Comparison of ENCODE assay signal across 8 cellular contexts in the genomic region with DNA sequence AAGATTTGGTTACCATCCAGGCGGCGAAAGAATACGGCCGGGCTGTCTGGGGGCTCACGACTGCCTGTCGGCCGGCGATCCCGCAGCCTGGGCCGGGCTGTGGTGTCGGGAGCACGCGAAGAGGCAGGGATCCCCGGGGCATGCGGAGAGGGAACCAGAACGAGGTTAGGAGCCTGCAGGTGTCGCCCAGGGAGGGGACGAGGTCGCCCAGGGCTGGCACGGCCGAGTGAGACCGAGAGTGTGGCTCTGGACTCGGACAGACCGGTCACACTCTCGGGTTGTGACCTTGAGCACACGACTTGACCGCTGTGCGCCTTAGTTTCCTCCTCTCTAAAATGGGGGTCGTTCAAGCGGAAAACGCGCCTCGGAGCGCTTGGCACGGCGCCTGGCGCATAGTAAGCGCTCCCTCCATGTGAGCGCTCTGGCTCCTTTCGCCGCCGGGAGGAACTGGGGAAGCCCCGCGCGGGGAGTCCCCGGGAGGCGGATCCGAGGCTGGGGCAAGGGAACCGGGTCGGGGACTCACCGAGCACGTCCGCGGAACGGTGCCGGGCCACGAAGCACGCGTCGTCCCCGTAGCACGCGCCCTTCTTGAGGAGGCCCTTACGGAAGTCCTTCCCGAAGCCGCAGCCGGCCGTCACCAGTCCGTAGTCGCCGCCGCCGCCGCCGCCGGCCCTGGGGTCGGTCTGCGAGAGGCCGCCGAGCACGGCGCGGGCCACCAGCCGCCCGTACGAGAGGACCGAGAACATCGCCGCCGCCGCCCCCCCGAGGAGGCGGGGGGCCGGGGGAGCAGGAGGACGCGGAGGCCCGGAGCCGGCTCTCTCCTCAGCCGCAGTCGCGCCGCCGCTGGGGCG. TPM values are rescaled to one million over a fixed set of nuclear protein-coding genes. Genes with fewer than 3 reads are reported as not detected.
A peak's percentile ranks its signal among the peaks of the same experiment; 100 is the strongest.
DNase-seq lines count a peak whose midpoint lies in the region; ATAC-seq and TF ChIP-seq lines count a peak whose summit lies in the region.

No MANE protein-coding gene starts in this region.

- peak overlapping the region; percentile 93 for H3K27ac ChIP-seq in CD4-positive, alpha-beta memory T cell (ENCODE audit: low read depth, low read length)
- H3K27ac ChIP-seq in ascending aorta, result peak overlapping the region; percentile 85 to 96

- peaks cover 0 to 23% of the 10 kb centered on the region in 2 donors for H3K36me3 Mint-ChIP-seq in CD4-positive, alpha-beta memory T cell

- POLR2A ChIA-PET in CD4-positive, alpha-beta memory T cell (lab: Charles Lee; ENCODE audit: partially characterized antibody), result interaction anchor here (2.7 kb wide), 1 partner anchor 16 kb away, joined by 8 read pairs; no protein-coding TSS in a partner anchor

- intact Hi-C loops in CD4-positive, alpha-beta memory T cell (cut with micrococcal nuclease), result loop anchor here (1.0 to 2.0 kb wide), 7 partner anchors 9 to 113 kb away; partner anchors contain the start of genes RAD9B and VPS29
- intact Hi-C loops in ascending aorta (cut with DNase I), result loop anchor here (1.0 to 10.0 kb wide), 7 partner anchors 20 to 588 kb away; partner anchors contain the start of genes ANKRD13A, ARPC3, FAM216A and GIT2
- intact Hi-C loops in sciatic nerve (cut with DNase I), result no loop called here

- ATAC-seq in HG03439 (IDR thresholded peaks at IDR 0.05; ENCODE audit: unreplicated experiment) (peak; percentile 37), sciatic nerve (peak; percentile 47)

- peak overlapping the region; percentile 89 to 98 (median 96) for H3K4me3 Mint-ChIP-seq in CD4-positive, alpha-beta memory T cell

- no peaks in the 10 kb centered on the region for H3K27me3 Mint-ChIP-seq in CD4-positive, alpha-beta memory T cell

- DNase-seq in CD4-positive, alpha-beta memory T cell, result peak; percentile 72 to 92 (median 74)
- DNase-seq in GM19238 (ENCODE audit: insufficient read length, low spot score) (peak; percentile 31), T-helper 1 cell (peak; percentile 63 to 80 (median 69)), ascending aorta (ENCODE audit: low spot score in 2 of 2) (peak; percentile 22 to 79), hypothalamus (lab: John Stamatoyannopoulos, UW) (peak in 44 of 51 donors; percentile 16 to 87 (median 63)), sciatic nerve (ENCODE audit: low spot score) (peak; percentile 82), amniotic stem cell (lab: John Stamatoyannopoulos, UW) (no peak)

- H3K27me3 ChIP-seq in CD4-positive, alpha-beta memory T cell (ENCODE audit: insufficient read depth, low read length), result no peaks in the 10 kb centered on the region
- H3K27me3 ChIP-seq in ascending aorta, result no peaks in the 10 kb centered on the region

- H3K4me1 ChIP-seq in CD4-positive, alpha-beta memory T cell (ENCODE audit: insufficient read depth, low read length), result peaks cover 71% of the 10 kb centered on the region
- H3K4me1 ChIP-seq in ascending aorta, result peaks cover 8 to 38% of the 10 kb centered on the region in 2 donors

- peaks cover 56 to 82% (median 70%) of the 10 kb centered on the region in 4 donors for H3K4me1 Mint-ChIP-seq in CD4-positive, alpha-beta memory T cell

- no peaks in the 10 kb centered on the region for H3K9me3 ChIP-seq in CD4-positive, alpha-beta memory T cell (ENCODE audit: control insufficient read depth in 1 of 2, low read length in 2 of 2)
- H3K9me3 ChIP-seq in ascending aorta, result no peaks in the 10 kb centered on the region

- CTCF ChIA-PET in CD4-positive, alpha-beta memory T cell (lab: Charles Lee; ENCODE audit: partially characterized antibody), result no interaction called here

- no peaks in the 10 kb centered on the region for H3K9me3 Mint-ChIP-seq in CD4-positive, alpha-beta memory T cell

- no peaks in the 10 kb centered on the region for H3K36me3 ChIP-seq in CD4-positive, alpha-beta memory T cell (ENCODE audit: insufficient read depth, low read length)
- H3K36me3 ChIP-seq in ascending aorta, result no peaks in the 10 kb centered on the region

- peak overlapping the region; percentile 77 to 84 for H3K4me3 ChIP-seq in CD4-positive, alpha-beta memory T cell (ENCODE audit: low read length in 2 of 2)
- H3K4me3 ChIP-seq in ascending aorta, result peak overlapping the region; percentile 96 to 99

- H3K27ac Mint-ChIP-seq in CD4-positive, alpha-beta memory T cell, result peak overlapping the region; percentile 94 to 96 (median 95)

- no peak for TF ChIP-seq CTCF in ascending aorta (IDR thresholded peaks at IDR 0.05)

RNA-seq across cellular contexts. Expression of gene PPTC7, which starts 0.6 kb away (rescaled TPM):
- 10 to 100 TPM; 32.6 to 35.6 TPM for total RNA-seq in CD4-positive, alpha-beta memory T cell
- polyA plus RNA-seq in CD4-positive, alpha-beta memory T cell, result 10 to 100 TPM in 1 of 2 donors, 1 to 10 TPM in 1; 4.7 to 12.6 TPM
- total RNA-seq in ascending aorta (12.3 TPM), sciatic nerve (23.8 TPM)

RNA-seq across cellular contexts. Expression of gene TCTN1, which starts 31.4 kb away (rescaled TPM):
- total RNA-seq in CD4-positive, alpha-beta memory T cell, result 1 to 10 TPM; 5.8 to 7.7 TPM
- polyA plus RNA-seq in CD4-positive, alpha-beta memory T cell, result 1 to 10 TPM; 5.9 to 6.1 TPM
- total RNA-seq in ascending aorta, result 28.4 TPM
- total RNA-seq in sciatic nerve, result 41.0 TPM
